ENCODE assay signal across 12 cellular contexts in the genomic region with DNA sequence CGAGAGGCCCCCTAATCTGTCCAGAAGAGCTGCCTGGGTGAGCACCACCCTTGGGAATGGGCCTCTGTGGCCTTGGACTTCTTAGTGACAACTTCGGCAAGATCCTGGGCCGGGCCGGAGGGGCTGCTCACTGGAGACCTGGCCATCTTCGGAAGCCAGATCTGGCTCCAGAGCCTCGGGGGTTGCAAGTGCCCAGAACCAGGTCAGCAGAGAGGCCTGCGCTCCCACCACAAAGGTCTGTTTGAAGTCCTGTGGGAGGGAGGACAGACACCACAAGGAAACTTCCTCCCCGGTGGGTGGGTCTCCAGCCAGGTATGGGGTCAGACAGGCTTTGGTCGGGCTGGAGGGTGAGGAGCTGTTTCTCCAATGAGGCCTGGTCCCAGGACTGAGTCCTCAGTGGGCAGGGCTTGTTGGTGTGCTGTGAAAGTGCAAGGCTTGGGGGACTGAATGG.
DNase-seq lines count a peak whose midpoint lies in the region; ATAC-seq and TF ChIP-seq lines count a peak whose summit lies in the region.
"Had no signal": no experiment of that assay in that cellular context is flagged by ENCODE, and none has a peak within 500 bp of the region (broad histone marks: within the 10 kb centered on the region; RNA-seq: fewer than 3 reads in every experiment).

No MANE protein-coding gene starts in this region.

- H3K36me3 ChIP-seq in PC-9 (ENCODE audit: low read depth): no peaks in the 10 kb centered on the region
- H3K36me3 ChIP-seq in gastrocnemius medialis: no peaks in the 10 kb centered on the region

- peak in 1 of 2 experiments; percentile 58 for DNase-seq in PC-9
- DNase-seq in left colon: peak in 1 of 2 donors; percentile 44
- no peak for DNase-seq in gastrocnemius medialis
- DNase-seq in hippocampal formation (lab: John Stamatoyannopoulos, UW): no peak
- no peak for DNase-seq in omental fat pad (ENCODE audit: low spot score)
- DNase-seq in SIG-M5 (lab: John Stamatoyannopoulos, UW): no peak
- no peak for DNase-seq in cortex of kidney (lab: John Stamatoyannopoulos, UW)
- DNase-seq: activated gamma-delta T cell treated with Interleukin-2 at 50 U/mL for 16 hours, DMS53, NCI-H1436, NCI-H526 had no signal

- POLR2A ChIA-PET in PC-9 (lab: Charles Lee; ENCODE audit: unreplicated experiment): no interaction called here

- H3K27ac ChIP-seq in C4-2B (peak overlapping the region; percentile 64), PC-9 (peak overlapping the region; percentile 88), gastrocnemius medialis (peak overlapping the region; percentile 91 to 98 (median 94))

- TSS peak; percentile 64 for BruUV-seq in PC-9 (replicated peaks; lab: Mats Ljungman, UMichigan)

- peak overlapping the region; percentile 93 for H3K4me2 ChIP-seq in PC-9

- no peaks in the 10 kb centered on the region for H3K9me2 ChIP-seq in PC-9 (ENCODE audit: insufficient read depth)

- peaks cover 31% of the 10 kb centered on the region for H3K79me2 ChIP-seq in PC-9 (ENCODE audit: low read depth)

- in situ Hi-C loops in gastrocnemius medialis (cut with MboI; ENCODE audit: low sequenced_read_pairs in 4 of 4): no loop called here

- H3K4me3 ChIP-seq in PC-9 (peak overlapping the region; percentile 73), gastrocnemius medialis (no peak overlapping the region)

- H3K27me3 ChIP-seq in PC-9 (ENCODE audit: insufficient read depth, low read depth) (no peaks in the 10 kb centered on the region), gastrocnemius medialis (no peaks in the 10 kb centered on the region)

- H4K20me1 ChIP-seq in PC-9 (ENCODE audit: insufficient read depth): 0 out of 2 replicates have a peak, but pooled peaks cover 6% of the 10 kb centered on the region

- intact Hi-C loops in PC-9 (cut with micrococcal nuclease; ENCODE audit: unreplicated experiment): loop anchor here (2.0 to 5.0 kb wide), 4 partner anchors 45 to 235 kb away; a partner anchor contains a TSS
- intact Hi-C loops in left colon (cut with DNase I, micrococcal nuclease): no loop called here
- intact Hi-C loops in gastrocnemius medialis (cut with DNase I; ENCODE audit: low total_unique reads): loop anchor here (5.0 kb wide), 1 partner anchor 450 kb away; no protein-coding TSS in a partner anchor

- CTCF ChIA-PET in PC-9 (lab: Charles Lee): interaction anchor here (0.7 kb wide), 1 partner anchor 28 kb away, joined by 3 read pairs; no protein-coding TSS in a partner anchor

- ATAC-seq in left colon: peak; percentile 2
- ATAC-seq in gastrocnemius medialis: no peak
- no peak for ATAC-seq in omental fat pad (ENCODE audit: low FRiP score)

- H3K9me3 ChIP-seq in PC-9 (ENCODE audit: insufficient read depth, low read depth) (no peaks in the 10 kb centered on the region), gastrocnemius medialis (no peaks in the 10 kb centered on the region)

- TF ChIP-seq CTCF in C4-2B (conservative IDR thresholded peaks at IDR 0.05) (no peak), PC-9 (conservative IDR thresholded peaks at IDR 0.05) (no peak), gastrocnemius medialis (IDR thresholded peaks at IDR 0.05 in 4 of 5, conservative IDR thresholded peaks at IDR 0.05 in 1 of 5) (no peak), omental fat pad (IDR thresholded peaks at IDR 0.05) (no peak)

- TF ChIP-seq POLR2A in gastrocnemius medialis (IDR thresholded peaks at IDR 0.05): no peak

- H3F3A ChIP-seq in PC-9 (ENCODE audit: insufficient read depth, low read depth): peaks cover 47% of the 10 kb centered on the region

- peaks cover 71% of the 10 kb centered on the region for H3K4me1 ChIP-seq in PC-9 (replicated peaks; ENCODE audit: insufficient read depth)
- H3K4me1 ChIP-seq in gastrocnemius medialis: peaks cover 81 to 97% of the 10 kb centered on the region in 2 donors

- peak overlapping the region; percentile 84 for H2AFZ ChIP-seq in PC-9

Comparison
In these comparisons a context has a peak if more than half of its experiments do, and no peak if none do; other contexts are left out.
1. intact Hi-C loops: an anchor here in PC-9 (2.0 to 5.0 kb wide) and gastrocnemius medialis (5.0 kb wide); none called in left colon.